1 cellular context compared by ENCODE assay signal in genomic region chr12:51883998-51884675, GRCh38.
TF ChIP-seq lines count a peak whose summit lies in the region.

No MANE protein-coding gene starts in this region.

TF ChIP-seq in HepG2, 621 proteins besides CTCF, POLR2A, EP300 and RAD21:
- TF ChIP-seq, protein P1, sequence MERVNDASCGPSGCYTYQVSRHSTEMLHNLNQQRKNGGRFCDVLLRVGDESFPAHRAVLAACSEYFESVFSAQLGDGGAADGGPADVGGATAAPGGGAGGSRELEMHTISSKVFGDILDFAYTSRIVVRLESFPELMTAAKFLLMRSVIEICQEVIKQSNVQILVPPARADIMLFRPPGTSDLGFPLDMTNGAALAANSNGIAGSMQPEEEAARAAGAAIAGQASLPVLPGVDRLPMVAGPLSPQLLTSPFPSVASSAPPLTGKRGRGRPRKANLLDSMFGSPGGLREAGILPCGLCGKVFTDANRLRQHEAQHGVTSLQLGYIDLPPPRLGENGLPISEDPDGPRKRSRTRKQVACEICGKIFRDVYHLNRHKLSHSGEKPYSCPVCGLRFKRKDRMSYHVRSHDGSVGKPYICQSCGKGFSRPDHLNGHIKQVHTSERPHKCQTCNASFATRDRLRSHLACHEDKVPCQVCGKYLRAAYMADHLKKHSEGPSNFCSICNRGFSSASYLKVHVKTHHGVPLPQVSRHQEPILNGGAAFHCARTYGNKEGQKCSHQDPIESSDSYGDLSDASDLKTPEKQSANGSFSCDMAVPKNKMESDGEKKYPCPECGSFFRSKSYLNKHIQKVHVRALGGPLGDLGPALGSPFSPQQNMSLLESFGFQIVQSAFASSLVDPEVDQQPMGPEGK (CRISPR knock-in tag; IDR thresholded peaks at IDR 0.05), result no peak
- TF ChIP-seq FOXP1 (IDR thresholded peaks at IDR 0.05) (0 out of 2 replicates have a peak, but pooled peaks have one; percentile 15), FOXP1 (CRISPR knock-in tag; IDR thresholded peaks at IDR 0.05) (no peak), ZFP1 (CRISPR knock-in tag; IDR thresholded peaks at IDR 0.05) (no peak), KLF11 (CRISPR knock-in tag; IDR thresholded peaks at IDR 0.05) (no peak)
